ENCODE assay signal across 10 cellular contexts in the genomic region with DNA sequence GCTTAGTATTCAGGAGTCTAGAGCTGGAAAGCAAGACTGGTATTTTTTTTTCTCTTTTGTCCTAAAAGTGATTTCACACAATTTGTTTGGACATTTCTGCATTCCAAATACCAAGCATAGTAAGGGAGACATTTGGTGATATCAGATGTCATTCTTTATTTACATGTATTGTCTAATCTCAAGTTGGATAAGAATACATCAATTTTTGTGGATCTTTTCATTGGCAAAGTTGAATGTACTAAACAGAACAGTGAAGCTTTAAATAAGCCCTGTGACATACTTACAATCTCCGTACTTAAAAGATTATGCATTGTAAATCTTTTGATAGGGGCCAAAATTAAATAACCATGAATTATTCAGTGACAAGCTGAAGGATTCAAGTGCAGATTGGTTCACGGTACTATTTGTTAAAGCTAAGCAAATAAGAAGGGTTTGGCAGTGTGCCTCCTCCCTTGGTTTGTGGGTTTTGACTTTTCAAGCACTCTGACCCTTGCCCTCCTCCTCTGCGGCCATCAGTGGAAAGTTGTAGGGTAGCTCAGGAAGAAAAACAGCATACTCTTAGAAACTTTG.
A peak's percentile ranks its signal among the peaks of the same experiment; 100 is the strongest.
DNase-seq lines count a peak whose midpoint lies in the region; ATAC-seq, FAIRE-seq and TF ChIP-seq lines count a peak whose summit lies in the region.
"Had no signal": no experiment of that assay in that cellular context is flagged by ENCODE, and none has a peak within 500 bp of the region (broad histone marks: within the 10 kb centered on the region; RNA-seq: fewer than 3 reads in every experiment).

No MANE protein-coding gene starts in this region.

- intact Hi-C loops in activated CD4-positive, alpha-beta T cell treated with anti-CD3 and anti-CD28 coated beads, Interleukin-2, amount 10 ng/mL, durations not matched to agents 24 days and 14 days (cut with micrococcal nuclease), result no loop called here

- FAIRE-seq in D721Med (lab: Jason Lieb, UNC), result peak; percentile 91

- H3K4me3 ChIP-seq in choroid plexus epithelial cell (ENCODE audit: low read depth, low read length), result no peak overlapping the region

- H3K4me1 Mint-ChIP-seq in nephron, result peaks cover 25% of the 10 kb centered on the region
- H3K4me1 Mint-ChIP-seq in activated CD4-positive, alpha-beta T cell treated with anti-CD3 and anti-CD28 coated beads, Interleukin-2, amount 10 ng/mL, durations not matched to agents 24 days and 14 days, result no peaks in the 10 kb centered on the region

- DNase-seq in D721Med (ENCODE audit: insufficient read length, low spot score), result no peak
- DNase-seq in NCI-H2196 (lab: John Stamatoyannopoulos, UW; ENCODE audit: unreplicated experiment), result peak; percentile 76
- DNase-seq in choroid plexus epithelial cell (ENCODE audit: low read depth), result peak; percentile 69
- no peak for DNase-seq in activated CD4-positive, alpha-beta T cell treated with anti-CD3 and anti-CD28 coated beads, Interleukin-2, amount 10 ng/mL, durations not matched to agents 24 days and 14 days
- no peak for DNase-seq in activated naive CD4-positive, alpha-beta T cell treated with anti-CD3 and anti-CD28 coated beads, Interleukin-2, amount 50 U/mL, for 16 hours
- DNase-seq: stimulated activated naive CD8-positive, alpha-beta T cell treated with anti-CD3 and anti-CD28 coated beads, Interleukin-15, Interleukin-2, amounts not matched to agents 100 U/mL and 50 U/mL, for 24 hours had no signal

- H3K27me3 Mint-ChIP-seq in nephron (ENCODE audit: low read depth), result no peaks in the 10 kb centered on the region
- H3K27me3 Mint-ChIP-seq in activated CD4-positive, alpha-beta T cell treated with anti-CD3 and anti-CD28 coated beads, Interleukin-2, amount 10 ng/mL, durations not matched to agents 24 days and 14 days, result no peaks in the 10 kb centered on the region
- H3K27me3 Mint-ChIP-seq: IgD-negative memory B cell had no signal

- peak overlapping the region; percentile 63 to 78 (median 68) for H3K27ac Mint-ChIP-seq in nephron
- no peak overlapping the region for H3K27ac Mint-ChIP-seq in activated CD4-positive, alpha-beta T cell treated with anti-CD3 and anti-CD28 coated beads, Interleukin-2, amount 10 ng/mL, durations not matched to agents 24 days and 14 days
- H3K27ac Mint-ChIP-seq: IgD-negative memory B cell had no signal

- no peaks in the 10 kb centered on the region for H3K36me3 Mint-ChIP-seq in nephron (ENCODE audit: low read depth)
- no peaks in the 10 kb centered on the region for H3K36me3 Mint-ChIP-seq in activated CD4-positive, alpha-beta T cell treated with anti-CD3 and anti-CD28 coated beads, Interleukin-2, amount 10 ng/mL, durations not matched to agents 24 days and 14 days (ENCODE audit: low read depth)
- H3K36me3 Mint-ChIP-seq: IgD-negative memory B cell had no signal

- no peak for TF ChIP-seq CTCF in D721Med (IDR thresholded peaks at IDR 0.05; ENCODE audit: insufficient read depth, missing control alignments)
- TF ChIP-seq CTCF in choroid plexus epithelial cell (conservative IDR thresholded peaks at IDR 0.05; ENCODE audit: low read depth, low read length), result no peak
- no peak for TF ChIP-seq CTCF in nephron (IDR thresholded peaks at IDR 0.05; ENCODE audit: unreplicated experiment in 3 of 3)

- H3K4me3 Mint-ChIP-seq in nephron, result no peak overlapping the region
- H3K4me3 Mint-ChIP-seq in activated CD4-positive, alpha-beta T cell treated with anti-CD3 and anti-CD28 coated beads, Interleukin-2, amount 10 ng/mL, durations not matched to agents 24 days and 14 days, result no peak overlapping the region
- H3K4me3 Mint-ChIP-seq: IgD-negative memory B cell had no signal

- no peak for ATAC-seq in HG03432 (IDR thresholded peaks at IDR 0.05; ENCODE audit: unreplicated experiment)
- ATAC-seq in HG03139 (IDR thresholded peaks at IDR 0.05; ENCODE audit: unreplicated experiment), result no peak
- ATAC-seq: stimulated activated naive CD8-positive, alpha-beta T cell treated with anti-CD3 and anti-CD28 coated beads, Interleukin-15, Interleukin-2, amounts not matched to agents 100 U/mL and 50 U/mL, for 24 hours had no signal

- H3K9me3 Mint-ChIP-seq in nephron, result no peaks in the 10 kb centered on the region
- peaks cover 3% of the 10 kb centered on the region for H3K9me3 Mint-ChIP-seq in activated CD4-positive, alpha-beta T cell treated with anti-CD3 and anti-CD28 coated beads, Interleukin-2, amount 10 ng/mL, durations not matched to agents 24 days and 14 days

Comparison
In these comparisons a context has a peak if more than half of its experiments do, and no peak if none do; other contexts are left out.
1. DNase-seq: peak in NCI-H2196 (single experiment) and choroid plexus epithelial cell (single experiment); none in D721Med (single experiment), activated CD4-positive, alpha-beta T cell treated with anti-CD3 and anti-CD28 coated beads, Interleukin-2, amount 10 ng/mL, durations not matched to agents 24 days and 14 days (single experiment) and activated naive CD4-positive, alpha-beta T cell treated with anti-CD3 and anti-CD28 coated beads, Interleukin-2, amount 50 U/mL, for 16 hours (single experiment).